Comparison of ENCODE assay signal across 1 cellular context in the genomic region with DNA sequence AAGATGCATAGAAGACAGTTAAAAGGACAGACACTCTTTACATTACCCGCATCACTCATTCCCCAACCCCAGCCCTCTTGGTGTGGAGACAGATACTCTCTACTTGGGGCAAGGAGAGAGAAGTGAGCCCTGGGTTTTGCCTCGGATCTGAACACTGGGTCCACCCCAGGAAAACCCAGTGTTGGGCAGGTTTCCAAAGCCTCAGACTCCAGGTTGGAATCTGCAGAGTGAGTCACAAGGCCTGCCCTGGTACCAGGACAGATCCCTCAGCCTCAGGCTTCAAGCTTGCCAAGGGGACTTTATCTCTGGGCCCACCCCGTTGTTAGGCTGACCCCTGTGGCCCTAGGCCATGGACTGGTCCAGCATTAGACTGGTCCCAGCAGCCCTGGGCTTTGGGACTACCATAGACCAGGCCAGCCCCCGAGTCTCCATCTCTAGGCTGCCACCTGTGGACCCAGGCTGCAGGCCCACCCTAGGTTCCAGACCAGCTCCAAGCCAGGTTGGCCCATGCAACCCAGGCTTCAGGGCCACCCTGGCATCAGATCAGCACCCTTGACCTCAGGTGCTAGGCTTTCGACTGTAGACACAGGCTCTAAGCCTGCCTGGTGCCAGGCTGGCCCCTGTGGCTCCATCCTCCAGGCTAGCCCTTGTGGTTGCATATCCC.
TF ChIP-seq lines count a peak whose summit lies in the region.

No MANE protein-coding gene starts in this region.

TF ChIP-seq in H1, 55 proteins besides CTCF, POLR2A, EP300 and RAD21:
- TF ChIP-seq POLR2AphosphoS5 (IDR thresholded peaks at IDR 0.05; ENCODE audit: low read depth, low read length) = peak; percentile 46
- no peak for TF ChIP-seq KDM5A (IDR thresholded peaks at IDR 0.05; ENCODE audit: low read length)
